In genomic region chr13:80666782-80667537, GRCh38 we compare ENCODE assay signal across 21 cellular contexts.
"Had no signal": no experiment of that assay in that cellular context is flagged by ENCODE, and none has a peak within 500 bp of the region (broad histone marks: within the 10 kb centered on the region; RNA-seq: fewer than 3 reads in every experiment).

No MANE protein-coding gene starts in this region.

- H3K27me3 Mint-ChIP-seq: brain, memory B cell, naive B cell had no signal

- H3K9me3 ChIP-seq: ovary, sigmoid colon, thyroid gland had no signal

- H3K27ac Mint-ChIP-seq: activated naive CD4-positive, alpha-beta T cell treated with anti-CD3 and anti-CD28 coated beads for 36 hours; brain; immature natural killer cell; memory B cell; naive B cell; neural progenitor cell had no signal

- H3K4me1 Mint-ChIP-seq: brain, memory B cell, neural progenitor cell had no signal

- H3K36me3 Mint-ChIP-seq: brain, memory B cell, naive B cell had no signal

- H3K4me3 Mint-ChIP-seq: activated naive CD4-positive, alpha-beta T cell treated with anti-CD3 and anti-CD28 coated beads for 36 hours; activated T-cell treated with anti-CD3 and anti-CD28 coated beads, Interleukin-2, amount 50 U/mL, for 4 hours; brain; immature natural killer cell; memory B cell; naive B cell; neural progenitor cell had no signal

- H3K27me3 ChIP-seq: neural progenitor cell, ovary, sigmoid colon, thyroid gland had no signal

- H3K9ac ChIP-seq: neural progenitor cell had no signal

- DNase-seq: activated CD4-positive, alpha-beta T cell treated with anti-CD3 and anti-CD28 coated beads, Interleukin-2, amount 50 U/mL, for 1 hour; activated CD4-positive, CD25-positive, alpha-beta regulatory T cell treated with anti-CD3 and anti-CD28 coated beads, Interleukin-2, amount 50 U/mL, for 72 hours; activated CD8-positive, alpha-beta memory T cell treated with anti-CD3 and anti-CD28 coated beads, Interleukin-2, amount 50 U/mL, for 4 hours; activated naive CD4-positive, alpha-beta T cell treated with anti-CD3 and anti-CD28 coated beads for 36 hours; activated T-cell treated with anti-CD3 and anti-CD28 coated beads, Interleukin-2, amount 50 U/mL, for 4 hours; anterior cingulate cortex; dermis blood vessel endothelial cell; immature natural killer cell; kidney glomerular epithelial cell; naive B cell; ovary; sigmoid colon; stimulated activated CD8-positive, alpha-beta memory T cell treated with anti-CD3 and anti-CD28 coated beads, Interleukin-4, amount 100 ng/mL, for 48 hours; stimulated activated naive CD4-positive, alpha-beta T cell; SW 1271; T-helper 2 cell; thyroid gland had no signal

- H3K27ac ChIP-seq: neural progenitor cell, ovary, sigmoid colon, thyroid gland, VCaP had no signal

- ATAC-seq: activated T-cell treated with anti-CD3 and anti-CD28 coated beads, Interleukin-2, amount 50 U/mL, for 4 hours had no signal

- H3K4me1 ChIP-seq: neural progenitor cell, sigmoid colon, thyroid gland had no signal

- H3K36me3 ChIP-seq: neural progenitor cell, ovary, sigmoid colon, thyroid gland had no signal

- H3K4me3 ChIP-seq: neural progenitor cell, ovary, sigmoid colon, thyroid gland had no signal

- H3K4me2 ChIP-seq: neural progenitor cell had no signal
